Comparison of ENCODE assay signal across 20 cellular contexts in genomic region chr13:73366241-73366640, GRCh38.
"Had no signal": no experiment of that assay in that cellular context is flagged by ENCODE, and none has a peak within 500 bp of the region (broad histone marks: within the 10 kb centered on the region; RNA-seq: fewer than 3 reads in every experiment).

No MANE protein-coding gene starts in this region.

- H3K9me3 ChIP-seq: body of pancreas, gastroesophageal sphincter, left lung, tibial nerve, uterus had no signal

- H3K4me1 ChIP-seq: gastroesophageal sphincter, left lung, tibial nerve, uterus had no signal

- DNase-seq: activated CD4-positive, alpha-beta T cell treated with anti-CD3 and anti-CD28 coated beads, Interleukin-2, amount 50 U/mL, for 1 hour; activated CD8-positive, alpha-beta memory T cell treated with anti-CD3 and anti-CD28 coated beads for 24 hours; activated naive CD8-positive, alpha-beta T cell treated with anti-CD3 and anti-CD28 coated beads for 36 hours; amygdala; body of pancreas; cortex of kidney; effector CD8-positive, alpha-beta T cell; islet precursor cell; left lung; naive thymus-derived CD8-positive, alpha-beta T cell; retina; stimulated activated CD4-positive, alpha-beta T cell treated with anti-CD3 and anti-CD28 coated beads, Interleukin-15, amount 100 ng/mL, for 24 hours; stimulated activated CD4-positive, alpha-beta T cell treated with anti-CD3 and anti-CD28 coated beads, Interleukin-4, amount 100 ng/mL, for 1 hour; stimulated activated naive B cell treated with anti-CD40 and anti-IgM and Interleukin-4, amounts not matched to agents 10 μg/mL and 1 μg/mL and 100 μg/mL, for 72 hours; T-helper 9 cell; uterus had no signal

- ATAC-seq: activated CD4-positive, CD25-positive, alpha-beta regulatory T cell treated with anti-CD3 and anti-CD28 coated beads, Interleukin-2, amount 50 U/mL, for 24 hours; gastroesophageal sphincter; left lung; naive thymus-derived CD8-positive, alpha-beta T cell; stimulated activated naive B cell treated with anti-CD40 and anti-IgM and Interleukin-4, amounts not matched to agents 10 μg/mL and 1 μg/mL and 100 μg/mL, for 72 hours had no signal

- H3K4me3 ChIP-seq: body of pancreas, gastroesophageal sphincter, left lung, tibial nerve, uterus had no signal

- FAIRE-seq: endothelial cell of umbilical vein had no signal

- H3K27me3 ChIP-seq: body of pancreas, gastroesophageal sphincter, left lung, tibial nerve, uterus had no signal

- H3K27ac ChIP-seq: gastroesophageal sphincter, left lung, tibial nerve, uterus had no signal

- H3K36me3 ChIP-seq: gastroesophageal sphincter, left lung, tibial nerve, uterus had no signal
